ENCODE assay signal across 8 cellular contexts in the genomic region with DNA sequence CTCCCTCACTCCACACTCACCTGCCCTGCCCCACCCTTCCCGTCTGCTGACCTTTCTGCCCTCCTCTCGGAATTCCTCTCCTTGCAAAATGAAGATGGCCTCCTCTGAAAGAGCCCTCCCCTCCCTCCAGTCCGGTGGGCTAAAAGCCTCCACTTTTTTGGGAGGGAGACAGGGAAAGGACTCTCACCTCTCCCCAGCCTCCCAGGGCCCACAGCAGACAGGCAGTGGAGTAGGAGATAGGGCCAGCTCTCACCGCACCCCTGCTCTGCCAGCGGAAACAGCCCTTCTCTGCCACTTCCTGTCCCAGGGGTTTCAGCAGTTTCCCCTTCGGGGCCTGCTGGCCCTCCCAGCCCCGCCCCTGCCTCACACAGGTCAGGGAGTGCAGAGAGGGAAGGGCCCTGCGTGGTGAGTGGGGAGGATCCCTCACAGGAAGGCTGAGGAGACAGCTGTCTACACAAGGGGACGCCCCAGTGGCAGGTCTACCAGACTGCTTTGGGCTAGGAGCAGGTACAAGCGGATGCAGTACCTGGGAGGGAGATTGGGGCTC. TPM values are rescaled to one million over a fixed set of nuclear protein-coding genes. Genes with fewer than 3 reads are reported as not detected.
DNase-seq lines count a peak whose midpoint lies in the region; ATAC-seq and TF ChIP-seq lines count a peak whose summit lies in the region.

No MANE protein-coding gene starts in this region.

- H3K4me3 Mint-ChIP-seq in activated T-helper 1 cell treated with anti-CD3 and anti-CD28 coated beads, Interleukin-12 subunit alpha, Interleukin-12 subunit beta, Interleukin-2, Interleukin-4 antibody, amounts not matched to agents 30 ng/mL and 10 ng/mL and 1 ng/mL, durations not matched to agents 14 hours and 24 hours and 36 hours: peak overlapping the region; percentile 83
- peak overlapping the region; percentile 90 to 94 for H3K4me3 Mint-ChIP-seq in stimulated activated naive CD8-positive, alpha-beta T cell treated with anti-CD3 and anti-CD28 coated beads, Interleukin-15, amount 100 ng/mL, for 72 hours

- no peak overlapping the region for H2BK120ac ChIP-seq in mesenchymal stem cell (ENCODE audit: low read depth, low read length)

- TF ChIP-seq CTCF in OCI-LY3 (IDR thresholded peaks at IDR 0.05; ENCODE audit: low read depth, low read length) (peak; percentile 18; the same call in 1 of the 2 replicates), mammary epithelial cell (conservative IDR thresholded peaks at IDR 0.05 in 1 of 2, IDR thresholded peaks at IDR 0.05 in 1 of 2; ENCODE audit: extremely low read depth in 1 of 2, insufficient read depth in 1 of 2, low read depth in 1 of 2, low read length in 2 of 2) (no peak), uterus (IDR thresholded peaks at IDR 0.05) (no peak)

- CTCF ChIA-PET in mammary epithelial cell (lab: Charles Lee; ENCODE audit: low non-redundant PET): no interaction called here

- H3K9ac ChIP-seq in OCI-LY3 (ENCODE audit: low read length): peak overlapping the region; percentile 95
- no peak overlapping the region for H3K9ac ChIP-seq in mesenchymal stem cell (ENCODE audit: low read length)
- H3K9ac ChIP-seq in mammary epithelial cell (ENCODE audit: insufficient read depth, low read length): no peak overlapping the region

- peaks cover 56% of the 10 kb centered on the region for H3K4me1 ChIP-seq in OCI-LY3 (ENCODE audit: low read length)
- H3K4me1 ChIP-seq in mesenchymal stem cell (ENCODE audit: control insufficient read depth, insufficient read depth, low read depth, low read length): peaks cover 9% of the 10 kb centered on the region
- no peaks in the 10 kb centered on the region for H3K4me1 ChIP-seq in mammary epithelial cell (ENCODE audit: insufficient read depth, low read length)
- no peaks in the 10 kb centered on the region for H3K4me1 ChIP-seq in uterus

- H3K79me2 ChIP-seq in OCI-LY3 (ENCODE audit: low read length) (peaks cover 97% of the 10 kb centered on the region), mammary epithelial cell (ENCODE audit: insufficient read depth, low read length) (peaks cover 65% of the 10 kb centered on the region)

- H4K8ac ChIP-seq in mesenchymal stem cell (ENCODE audit: low read length): no peak overlapping the region

- no peak for TF ChIP-seq POLR2A in uterus (IDR thresholded peaks at IDR 0.05)

- H4K91ac ChIP-seq in mesenchymal stem cell (ENCODE audit: low read length): no peak overlapping the region

- H3K4me3 ChIP-seq in OCI-LY3 (ENCODE audit: low read length): peak overlapping the region; percentile 90
- no peak overlapping the region for H3K4me3 ChIP-seq in mesenchymal stem cell (ENCODE audit: insufficient read depth in 1 of 2, low read depth in 1 of 2, low read length in 2 of 2)
- H3K4me3 ChIP-seq in mammary epithelial cell (replicated peaks in 1 of 3; ENCODE audit: insufficient read depth in 1 of 3, low read depth in 2 of 3, low read length in 3 of 3): no peak overlapping the region
- H3K4me3 ChIP-seq in uterus: no peak overlapping the region

- H3K36me3 ChIP-seq in OCI-LY3 (replicated peaks; ENCODE audit: low read depth, low read length) (peaks cover 3% of the 10 kb centered on the region), mesenchymal stem cell (ENCODE audit: control insufficient read depth in 1 of 2, insufficient read depth in 2 of 2, low read depth in 1 of 2, low read length in 2 of 2) (peaks cover 0 to 12% of the 10 kb centered on the region in 2 experiments), mammary epithelial cell (ENCODE audit: insufficient read depth, low read length) (no peaks in the 10 kb centered on the region), uterus (no peaks in the 10 kb centered on the region)

- intact Hi-C loops in activated T-helper 1 cell treated with anti-CD3 and anti-CD28 coated beads, Interleukin-12 subunit alpha, Interleukin-12 subunit beta, Interleukin-2, Interleukin-4 antibody, amounts not matched to agents 30 ng/mL and 10 ng/mL and 1 ng/mL, durations not matched to agents 14 hours and 24 hours and 36 hours (cut with micrococcal nuclease): loop anchor here (1.0 to 2.0 kb wide), 3 partner anchors 10 to 29 kb away; no protein-coding TSS in a partner anchor
- intact Hi-C loops in mammary epithelial cell (cut with micrococcal nuclease): no loop called here
- intact Hi-C loops in uterus (cut with DNase I; ENCODE audit: low total_unique reads): no loop called here

- peak overlapping the region; percentile 94 for H3K27ac Mint-ChIP-seq in activated T-helper 1 cell treated with anti-CD3 and anti-CD28 coated beads, Interleukin-12 subunit alpha, Interleukin-12 subunit beta, Interleukin-2, Interleukin-4 antibody, amounts not matched to agents 30 ng/mL and 10 ng/mL and 1 ng/mL, durations not matched to agents 14 hours and 24 hours and 36 hours
- peak overlapping the region; percentile 93 to 97 for H3K27ac Mint-ChIP-seq in stimulated activated naive CD8-positive, alpha-beta T cell treated with anti-CD3 and anti-CD28 coated beads, Interleukin-15, amount 100 ng/mL, for 72 hours

- H3K27me3 ChIP-seq in OCI-LY3 (ENCODE audit: low read depth, low read length) (no peaks in the 10 kb centered on the region), mesenchymal stem cell (ENCODE audit: control insufficient read depth in 1 of 2, insufficient read depth in 1 of 2, low read length in 2 of 2) (no peaks in the 10 kb centered on the region), mammary epithelial cell (ENCODE audit: insufficient read depth, low read length) (no peaks in the 10 kb centered on the region), uterus (no peaks in the 10 kb centered on the region)

- H3K9me3 ChIP-seq in OCI-LY3 (ENCODE audit: insufficient read depth, low read length): no peaks in the 10 kb centered on the region
- no peaks in the 10 kb centered on the region for H3K9me3 ChIP-seq in mesenchymal stem cell (ENCODE audit: control insufficient read depth, low read length)
- H3K9me3 ChIP-seq in mammary epithelial cell (replicated peaks; ENCODE audit: insufficient read depth, low read length): no peaks in the 10 kb centered on the region
- H3K9me3 ChIP-seq in uterus: no peaks in the 10 kb centered on the region

- no peaks in the 10 kb centered on the region for H3K9me3 Mint-ChIP-seq in activated T-helper 1 cell treated with anti-CD3 and anti-CD28 coated beads, Interleukin-12 subunit alpha, Interleukin-12 subunit beta, Interleukin-2, Interleukin-4 antibody, amounts not matched to agents 30 ng/mL and 10 ng/mL and 1 ng/mL, durations not matched to agents 14 hours and 24 hours and 36 hours
- no peaks in the 10 kb centered on the region for H3K9me3 Mint-ChIP-seq in stimulated activated naive CD8-positive, alpha-beta T cell treated with anti-CD3 and anti-CD28 coated beads, Interleukin-15, amount 100 ng/mL, for 72 hours

- peaks cover 1% of the 10 kb centered on the region for H3K36me3 Mint-ChIP-seq in activated T-helper 1 cell treated with anti-CD3 and anti-CD28 coated beads, Interleukin-12 subunit alpha, Interleukin-12 subunit beta, Interleukin-2, Interleukin-4 antibody, amounts not matched to agents 30 ng/mL and 10 ng/mL and 1 ng/mL, durations not matched to agents 14 hours and 24 hours and 36 hours (ENCODE audit: low read depth)

- dilution Hi-C loops in mammary epithelial cell (cut with HindIII; ENCODE audit: low sequenced_read_pairs): no loop called here

- H3K4me1 Mint-ChIP-seq in activated T-helper 1 cell treated with anti-CD3 and anti-CD28 coated beads, Interleukin-12 subunit alpha, Interleukin-12 subunit beta, Interleukin-2, Interleukin-4 antibody, amounts not matched to agents 30 ng/mL and 10 ng/mL and 1 ng/mL, durations not matched to agents 14 hours and 24 hours and 36 hours (ENCODE audit: low read depth): peaks cover 29% of the 10 kb centered on the region
- peaks cover 79% of the 10 kb centered on the region for H3K4me1 Mint-ChIP-seq in stimulated activated naive CD8-positive, alpha-beta T cell treated with anti-CD3 and anti-CD28 coated beads, Interleukin-15, amount 100 ng/mL, for 72 hours

- H4K20me1 ChIP-seq in OCI-LY3 (ENCODE audit: insufficient read depth, low read length) (peaks cover 44% of the 10 kb centered on the region), mammary epithelial cell (ENCODE audit: insufficient read depth, low read length) (no peaks in the 10 kb centered on the region)

- H3K27ac ChIP-seq in OCI-LY3 (ENCODE audit: low read length) (peak overlapping the region; percentile 94), mesenchymal stem cell (ENCODE audit: low read length, poor library complexity, severe bottlenecking) (no peak overlapping the region), mammary epithelial cell (ENCODE audit: insufficient read depth, low read depth, low read length) (no peak overlapping the region), uterus (no peak overlapping the region)

- 36% methylated on average over 2 of the region's 10 CpGs for WGBS in mesenchymal stem cell
- 81% methylated on average over 5 of the region's 10 CpGs for WGBS in mammary epithelial cell (ENCODE audit: low coverage, missing lambda C conversion rate)

- no peak overlapping the region for H2BK15ac ChIP-seq in mesenchymal stem cell (ENCODE audit: low read depth, poor library complexity, severe bottlenecking)

- BruUV-seq in mammary epithelial cell (replicated peaks; lab: Mats Ljungman, UMichigan): no TSS peak

- in situ Hi-C loops in mammary epithelial cell (cut with MboI; ENCODE audit: low sequenced_read_pairs in 2 of 2): no loop called here

- peak; percentile 79 for DNase-seq in activated T-helper 1 cell treated with anti-CD3 and anti-CD28 coated beads, Interleukin-12 subunit alpha, Interleukin-12 subunit beta, Interleukin-2, Interleukin-4 antibody, amounts not matched to agents 30 ng/mL and 10 ng/mL and 1 ng/mL, durations not matched to agents 14 hours and 24 hours and 36 hours (ENCODE audit: low spot score)
- DNase-seq in mesenchymal stem cell (no peak), mammary epithelial cell (no peak), uterus (no peak)
- peak; percentile 81 to 94 for DNase-seq in stimulated activated naive CD8-positive, alpha-beta T cell treated with anti-CD3 and anti-CD28 coated beads, Interleukin-15, amount 100 ng/mL, for 72 hours

- H3K79me1 ChIP-seq in mesenchymal stem cell (replicated peaks; ENCODE audit: low read length, poor library complexity, severe bottlenecking): peaks cover 4% of the 10 kb centered on the region

- no peak overlapping the region for H2AK5ac ChIP-seq in mesenchymal stem cell (ENCODE audit: low read length, severe bottlenecking)

- no peak overlapping the region for H3K23ac ChIP-seq in mesenchymal stem cell (ENCODE audit: low read length in 2 of 2)

- peak; percentile 97 for ATAC-seq in GM18873 (IDR thresholded peaks at IDR 0.05; ENCODE audit: low FRiP score, unreplicated experiment)
- ATAC-seq in HG02970 (IDR thresholded peaks at IDR 0.05; ENCODE audit: low FRiP score, unreplicated experiment): peak; percentile 87
- ATAC-seq in stimulated activated naive CD8-positive, alpha-beta T cell treated with anti-CD3 and anti-CD28 coated beads, Interleukin-15, amount 100 ng/mL, for 72 hours: peak; percentile 99

- H3K18ac ChIP-seq in mesenchymal stem cell (ENCODE audit: low read depth in 1 of 2, low read length in 2 of 2): peak overlapping the region; percentile 2 to 50

- no peak overlapping the region for H2BK5ac ChIP-seq in mesenchymal stem cell (ENCODE audit: low read depth, low read length, poor library complexity, severe bottlenecking)

- H3K4ac ChIP-seq in mesenchymal stem cell (ENCODE audit: low read depth in 1 of 2, low read length in 2 of 2): peak overlapping the region in 1 of 2 experiments; percentile 18

- H2BK12ac ChIP-seq in mesenchymal stem cell (ENCODE audit: low read length in 2 of 2): no peak overlapping the region

- H3K4me2 ChIP-seq in OCI-LY3 (ENCODE audit: low read length) (peak overlapping the region; percentile 96), mesenchymal stem cell (ENCODE audit: low read length, poor library complexity, severe bottlenecking) (no peak overlapping the region), mammary epithelial cell (ENCODE audit: insufficient read depth, low read depth, low read length) (no peak overlapping the region)

- H3K14ac ChIP-seq in mesenchymal stem cell (ENCODE audit: low read length in 2 of 2): peak overlapping the region in 1 of 2 experiments; percentile 32

- no peak overlapping the region for H2AFZ ChIP-seq in OCI-LY3 (ENCODE audit: low read depth, low read length)
- no peak overlapping the region for H2AFZ ChIP-seq in mesenchymal stem cell (ENCODE audit: low read depth, low read length)
- H2AFZ ChIP-seq in mammary epithelial cell (ENCODE audit: low read depth, low read length): no peak overlapping the region

- H3K27me3 Mint-ChIP-seq in activated T-helper 1 cell treated with anti-CD3 and anti-CD28 coated beads, Interleukin-12 subunit alpha, Interleukin-12 subunit beta, Interleukin-2, Interleukin-4 antibody, amounts not matched to agents 30 ng/mL and 10 ng/mL and 1 ng/mL, durations not matched to agents 14 hours and 24 hours and 36 hours (ENCODE audit: insufficient read depth): no peaks in the 10 kb centered on the region
- H3K27me3 Mint-ChIP-seq in stimulated activated naive CD8-positive, alpha-beta T cell treated with anti-CD3 and anti-CD28 coated beads, Interleukin-15, amount 100 ng/mL, for 72 hours: no peaks in the 10 kb centered on the region

RNA-seq across cellular contexts. Expression of a gene that starts 18.2 kb away (rescaled TPM):
- 26.1 and 26.6 TPM in 2 replicates for total RNA-seq in activated T-helper 1 cell treated with anti-CD3 and anti-CD28 coated beads, Interleukin-12 subunit alpha, Interleukin-12 subunit beta, Interleukin-2, Interleukin-4 antibody, amounts not matched to agents 30 ng/mL and 10 ng/mL and 1 ng/mL, durations not matched to agents 14 hours and 24 hours and 36 hours
- polyA plus RNA-seq in mesenchymal stem cell (2013, experiment 1 of 2): 21.0 TPM
- polyA plus RNA-seq in mesenchymal stem cell (2013, experiment 2 of 2): 20.8 TPM
- total RNA-seq in mammary epithelial cell (10 to 100 TPM; 12.3 to 26.3 TPM), uterus (10 to 100 TPM in 2 of 4 donors, 1 to 10 TPM in 2; 4.6 to 22.3 (median 11.8) TPM)
- 21.6 TPM for polyA plus RNA-seq in mammary epithelial cell
- 67.5 TPM for polyA minus RNA-seq in mammary epithelial cell

Comparison
In these comparisons a context has a peak if more than half of its experiments do, and no peak if none do; other contexts are left out.
1. DNase-seq: peak in activated T-helper 1 cell treated with anti-CD3 and anti-CD28 coated beads, Interleukin-12 subunit alpha, Interleukin-12 subunit beta, Interleukin-2, Interleukin-4 antibody, amounts not matched to agents 30 ng/mL and 10 ng/mL and 1 ng/mL, durations not matched to agents 14 hours and 24 hours and 36 hours (single experiment) and stimulated activated naive CD8-positive, alpha-beta T cell treated with anti-CD3 and anti-CD28 coated beads, Interleukin-15, amount 100 ng/mL, for 72 hours (2 of 2); none in mesenchymal stem cell (single experiment), mammary epithelial cell (single experiment) and uterus (0 of 2).
2. Peak in every context shown above with its lines, with median percentiles within 50 percentile points of each other: ATAC-seq.